ENCODE assay signal across 19 cellular contexts in genomic region chr9:129185991-129186390, GRCh38. TPM values are rescaled to one million over a fixed set of nuclear protein-coding genes. Genes with fewer than 3 reads are reported as not detected.
A peak's percentile ranks its signal among the peaks of the same experiment; 100 is the strongest.
DNase-seq lines count a peak whose midpoint lies in the region; ATAC-seq, FAIRE-seq and TF ChIP-seq lines count a peak whose summit lies in the region.
"Had no signal": no experiment of that assay in that cellular context is flagged by ENCODE, and none has a peak within 500 bp of the region (broad histone marks: within the 10 kb centered on the region; RNA-seq: fewer than 3 reads in every experiment).

No MANE protein-coding gene starts in this region.

- H3K4me1 Mint-ChIP-seq in activated T-cell treated with anti-CD3 and anti-CD28 coated beads, Interleukin-2, amount 50 U/mL, for 72 hours (ENCODE audit: low read depth): peaks cover 13% of the 10 kb centered on the region
- H3K4me1 Mint-ChIP-seq in HFFc6 (ENCODE audit: low read depth) (peaks cover 12% of the 10 kb centered on the region), nephron (peaks cover 47% of the 10 kb centered on the region)
- peaks cover 30% of the 10 kb centered on the region for H3K4me1 Mint-ChIP-seq in activated CD4-positive, alpha-beta memory T cell treated with anti-CD3 and anti-CD28 coated beads, Interleukin-2, amount 10 ng/mL, durations not matched to agents 7 days and 5 days

- no peak overlapping the region for H3K4me3 Mint-ChIP-seq in activated T-cell treated with anti-CD3 and anti-CD28 coated beads, Interleukin-2, amount 50 U/mL, for 72 hours
- H3K4me3 Mint-ChIP-seq in HFFc6 (no peak overlapping the region), nephron (no peak overlapping the region)
- no peak overlapping the region for H3K4me3 Mint-ChIP-seq in activated CD4-positive, alpha-beta memory T cell treated with anti-CD3 and anti-CD28 coated beads, Interleukin-2, amount 10 ng/mL, durations not matched to agents 7 days and 5 days
- H3K4me3 Mint-ChIP-seq: T-helper 1 cell treated with Interleukin-12 subunit alpha and Interleukin-12 subunit beta and Interleukin-4 antibody, amounts not matched to agents 30 μg/mL and 1 μg/mL, for 36 hours had no signal

- H3K36me3 ChIP-seq in kidney (ENCODE audit: control insufficient read depth in 1 of 2, insufficient read depth in 2 of 2, low read length in 2 of 2): no peaks in the 10 kb centered on the region
- H3K36me3 ChIP-seq: esophagus muscularis mucosa, thoracic aorta had no signal

- no peaks in the 10 kb centered on the region for H3K9me3 ChIP-seq in kidney (ENCODE audit: control insufficient read depth in 1 of 2, low read length in 2 of 2)
- H3K9me3 ChIP-seq: esophagus muscularis mucosa, thoracic aorta had no signal

- CTCF ChIA-PET in activated CD4-positive, alpha-beta memory T cell treated with anti-CD3 and anti-CD28 coated beads, Interleukin-2, amount 10 ng/mL, durations not matched to agents 7 days and 5 days (lab: Charles Lee): interaction anchor here (0.6 to 1.5 kb wide), 2 partner anchors 8 to 11 kb away, joined by 3 to 4 read pairs; partner anchors contain the start of gene IER5L

- no peaks in the 10 kb centered on the region for H3K9me3 Mint-ChIP-seq in activated T-cell treated with anti-CD3 and anti-CD28 coated beads, Interleukin-2, amount 50 U/mL, for 72 hours
- no peaks in the 10 kb centered on the region for H3K9me3 Mint-ChIP-seq in HFFc6
- peaks cover 2% of the 10 kb centered on the region for H3K9me3 Mint-ChIP-seq in activated CD4-positive, alpha-beta memory T cell treated with anti-CD3 and anti-CD28 coated beads, Interleukin-2, amount 10 ng/mL, durations not matched to agents 7 days and 5 days
- no peaks in the 10 kb centered on the region for H3K9me3 Mint-ChIP-seq in nephron
- H3K9me3 Mint-ChIP-seq: T-helper 1 cell treated with Interleukin-12 subunit alpha and Interleukin-12 subunit beta and Interleukin-4 antibody, amounts not matched to agents 30 μg/mL and 1 μg/mL, for 36 hours had no signal

- no peak overlapping the region for H3K27ac ChIP-seq in kidney (ENCODE audit: low read depth in 2 of 2, low read length in 2 of 2)
- H3K27ac ChIP-seq: esophagus muscularis mucosa, HL-60, thoracic aorta had no signal

- intact Hi-C loops in kidney (cut with DNase I): loop anchor here (10.0 kb wide), 1 partner anchor 129 kb away; no protein-coding TSS in a partner anchor

- DNase-seq in activated T-cell treated with anti-CD3 and anti-CD28 coated beads, Interleukin-2, amount 50 U/mL, for 72 hours: peak in 1 of 2 donors; percentile 13
- no peak for DNase-seq in activated T-cell treated with anti-CD3 and anti-CD28 coated beads for 4 hours
- peak; percentile 16 for DNase-seq in HFFc6
- peak; percentile 69 for DNase-seq in activated CD4-positive, alpha-beta memory T cell treated with anti-CD3 and anti-CD28 coated beads, Interleukin-2, amount 10 ng/mL, durations not matched to agents 7 days and 5 days
- no peak for DNase-seq in left lobe of liver (ENCODE audit: low spot score)
- DNase-seq in kidney glomerular epithelial cell (lab: John Stamatoyannopoulos, UW): no peak
- no peak for DNase-seq in kidney
- DNase-seq: activated gamma-delta T cell treated with Interleukin-2 at 50 U/mL for 16 hours, dermis blood vessel endothelial cell, KG1, NCI-H1436, NCI-H345 had no signal

- peaks cover 15 to 19% of the 10 kb centered on the region in 2 donors for H3K4me1 ChIP-seq in kidney (ENCODE audit: control insufficient read depth in 1 of 2, insufficient read depth in 1 of 2, low read depth in 1 of 2, low read length in 2 of 2)

- POLR2A ChIA-PET in activated CD4-positive, alpha-beta memory T cell treated with anti-CD3 and anti-CD28 coated beads, Interleukin-2, amount 10 ng/mL, durations not matched to agents 7 days and 5 days (lab: Charles Lee): interaction anchor here (0.9 to 2.4 kb wide), 2 partner anchors 8 to 227 kb away, joined by 3 to 18 read pairs; partner anchors contain the start of gene IER5L

- no peak overlapping the region for H3K9ac ChIP-seq in kidney (ENCODE audit: low read length in 2 of 2)

- no peak overlapping the region for H3K27ac Mint-ChIP-seq in activated T-cell treated with anti-CD3 and anti-CD28 coated beads, Interleukin-2, amount 50 U/mL, for 72 hours
- no peak overlapping the region for H3K27ac Mint-ChIP-seq in HFFc6
- H3K27ac Mint-ChIP-seq in activated CD4-positive, alpha-beta memory T cell treated with anti-CD3 and anti-CD28 coated beads, Interleukin-2, amount 10 ng/mL, durations not matched to agents 7 days and 5 days: no peak overlapping the region
- peak overlapping the region; percentile 91 to 94 (median 92) for H3K27ac Mint-ChIP-seq in nephron
- H3K27ac Mint-ChIP-seq: T-helper 1 cell treated with Interleukin-12 subunit alpha and Interleukin-12 subunit beta and Interleukin-4 antibody, amounts not matched to agents 30 μg/mL and 1 μg/mL, for 36 hours had no signal

- FAIRE-seq in kidney (lab: Jason Lieb, UNC): no peak

- ATAC-seq in activated T-cell treated with anti-CD3 and anti-CD28 coated beads, Interleukin-2, amount 50 U/mL, for 72 hours (replicated peaks in 1 of 2): peak; percentile 45 to 67
- ATAC-seq in left lobe of liver: no peak
- ATAC-seq: Right ventricle myocardium inferior had no signal

- H3K27me3 Mint-ChIP-seq in activated T-cell treated with anti-CD3 and anti-CD28 coated beads, Interleukin-2, amount 50 U/mL, for 72 hours (ENCODE audit: low read depth): no peaks in the 10 kb centered on the region
- peaks cover 7% of the 10 kb centered on the region for H3K27me3 Mint-ChIP-seq in HFFc6 (ENCODE audit: insufficient read depth)
- peaks cover 4% of the 10 kb centered on the region for H3K27me3 Mint-ChIP-seq in activated CD4-positive, alpha-beta memory T cell treated with anti-CD3 and anti-CD28 coated beads, Interleukin-2, amount 10 ng/mL, durations not matched to agents 7 days and 5 days
- H3K27me3 Mint-ChIP-seq in nephron (ENCODE audit: low read depth): peaks cover 11% of the 10 kb centered on the region

- H3K4me3 ChIP-seq in kidney (ENCODE audit: low read length in 2 of 2): no peak overlapping the region
- H3K4me3 ChIP-seq: esophagus muscularis mucosa, thoracic aorta had no signal

- TF ChIP-seq CTCF in HFFc6 (IDR thresholded peaks at IDR 0.05) (no peak), nephron (IDR thresholded peaks at IDR 0.05; ENCODE audit: unreplicated experiment in 3 of 3) (no peak), kidney (IDR thresholded peaks at IDR 0.05; ENCODE audit: borderline replicate concordance, extremely low read depth, insufficient read depth) (no peak)

- H3K36me3 Mint-ChIP-seq in activated T-cell treated with anti-CD3 and anti-CD28 coated beads, Interleukin-2, amount 50 U/mL, for 72 hours (ENCODE audit: insufficient read depth in 2 of 2): no peaks in the 10 kb centered on the region
- H3K36me3 Mint-ChIP-seq in HFFc6 (ENCODE audit: low read depth) (peaks cover 4% of the 10 kb centered on the region; the same call in 1 of the 2 replicates), nephron (ENCODE audit: low read depth) (no peaks in the 10 kb centered on the region)
- H3K36me3 Mint-ChIP-seq in activated CD4-positive, alpha-beta memory T cell treated with anti-CD3 and anti-CD28 coated beads, Interleukin-2, amount 10 ng/mL, durations not matched to agents 7 days and 5 days (ENCODE audit: low read depth): no peaks in the 10 kb centered on the region

RNA-seq across cellular contexts. Expression of gene IER5L, which starts 7.9 kb away (rescaled TPM):
- 1 to 10 TPM; 4.2 to 4.6 TPM for total RNA-seq in activated T-cell treated with anti-CD3 and anti-CD28 coated beads, Interleukin-2, amount 50 U/mL, for 72 hours
- 10 to 100 TPM; 28.5 to 45.1 (median 42.2) TPM for total RNA-seq in HFFc6 (2021; fragmentation: NEBNext Ultra II Directional; extraction: Animal tissue kit (Norgen Biotek cat#: 25700))
- total RNA-seq in activated CD4-positive, alpha-beta memory T cell treated with anti-CD3 and anti-CD28 coated beads, Interleukin-2, amount 10 ng/mL, durations not matched to agents 7 days and 5 days: 1 to 10 TPM; 2.4 to 3.0 TPM
- total RNA-seq in left lobe of liver (4.5 TPM), kidney (46.9 TPM)
- polyA plus RNA-seq in kidney (ENCODE audit: insufficient read depth, low read depth, low replicate concordance): 18.0 TPM
- total RNA-seq: Daoy had no signal

Comparison
In these comparisons a context has a peak if more than half of its experiments do, and no peak if none do; other contexts are left out.
1. DNase-seq: peak in HFFc6 (single experiment) and activated CD4-positive, alpha-beta memory T cell treated with anti-CD3 and anti-CD28 coated beads, Interleukin-2, amount 10 ng/mL, durations not matched to agents 7 days and 5 days (single experiment); none in activated T-cell treated with anti-CD3 and anti-CD28 coated beads for 4 hours (single experiment), left lobe of liver (single experiment), kidney glomerular epithelial cell (single experiment) and kidney (single experiment).
2. H3K27ac Mint-ChIP-seq: peak in nephron (3 of 3); none in activated T-cell treated with anti-CD3 and anti-CD28 coated beads, Interleukin-2, amount 50 U/mL, for 72 hours (single experiment), HFFc6 (single experiment) and activated CD4-positive, alpha-beta memory T cell treated with anti-CD3 and anti-CD28 coated beads, Interleukin-2, amount 10 ng/mL, durations not matched to agents 7 days and 5 days (single experiment).